Comparison of ENCODE assay signal across 2 cellular contexts in genomic region chr4:124426279-124426678, GRCh38.
A peak's percentile ranks its signal among the peaks of the same experiment; 100 is the strongest.
TF ChIP-seq lines count a peak whose summit lies in the region.

No MANE protein-coding gene starts in this region.

TF ChIP-seq in HepG2, 621 proteins besides CTCF, POLR2A, EP300 and RAD21:
- no peak for TF ChIP-seq CERS6 (CRISPR knock-in tag; IDR thresholded peaks at IDR 0.05)
- TF ChIP-seq THAP11 (CRISPR knock-in tag; IDR thresholded peaks at IDR 0.05): peak; percentile 63; the same call in 1 of the 2 replicates
- no peak for TF ChIP-seq RXRA (CRISPR knock-in tag; IDR thresholded peaks at IDR 0.05)
- TF ChIP-seq ZNF143 (CRISPR knock-in tag; IDR thresholded peaks at IDR 0.05): 0 out of 2 replicates have a peak, but pooled peaks have one; percentile 45
- no peak for TF ChIP-seq ZHX1 (CRISPR knock-in tag; IDR thresholded peaks at IDR 0.05; ENCODE audit: low read depth)
- TF ChIP-seq ZNF597 (CRISPR knock-in tag; IDR thresholded peaks at IDR 0.05): no peak
- no peak for TF ChIP-seq ONECUT2 (CRISPR knock-in tag; IDR thresholded peaks at IDR 0.05)
- TF ChIP-seq MIER2 (CRISPR knock-in tag; IDR thresholded peaks at IDR 0.05): no peak
TF ChIP-seq in HepG2: peak in this region for 2.

TF ChIP-seq in SK-N-SH, 30 proteins besides CTCF, POLR2A, EP300 and RAD21:
- peak; percentile 84 for TF ChIP-seq USF1 (IDR thresholded peaks at IDR 0.05; ENCODE audit: borderline replicate concordance, low read depth)
- no peak for TF ChIP-seq USF2 (IDR thresholded peaks at IDR 0.05; ENCODE audit: borderline replicate concordance, low read depth, low read length)
TF ChIP-seq in SK-N-SH: peak in this region for 1.
